In the genomic region with DNA sequence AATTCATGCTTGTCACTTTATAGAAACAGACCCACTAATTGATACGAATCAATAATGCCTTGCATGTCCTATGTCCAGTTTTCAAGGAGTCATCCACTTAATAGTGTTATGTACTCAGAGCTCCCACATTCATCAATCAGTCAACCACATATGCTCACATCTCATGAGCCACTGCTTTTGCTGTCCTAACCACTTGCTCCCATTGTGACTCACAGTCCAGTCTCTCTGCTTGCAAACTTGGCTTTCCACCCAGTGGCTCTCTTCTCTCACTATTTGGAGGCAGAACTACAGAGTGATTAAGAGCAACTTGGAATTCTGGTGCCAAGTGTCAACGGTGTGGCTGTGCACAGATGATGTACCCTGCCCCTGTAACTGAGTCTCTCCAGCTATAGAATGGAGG, we compare ENCODE assay signal across 15 cellular contexts.
DNase-seq lines count a peak whose midpoint lies in the region; ATAC-seq and TF ChIP-seq lines count a peak whose summit lies in the region.
"Had no signal": no experiment of that assay in that cellular context is flagged by ENCODE, and none has a peak within 500 bp of the region (broad histone marks: within the 10 kb centered on the region; RNA-seq: fewer than 3 reads in every experiment).

No MANE protein-coding gene starts in this region.

- H3K4me1 Mint-ChIP-seq in endothelial cell (ENCODE audit: unreplicated experiment): no peaks in the 10 kb centered on the region

- no peaks in the 10 kb centered on the region for H3K9me3 Mint-ChIP-seq in endothelial cell (ENCODE audit: unreplicated experiment)
- H3K9me3 Mint-ChIP-seq: activated CD4-positive, alpha-beta T cell treated with anti-CD3 and anti-CD28 coated beads, Interleukin-2, amount 10 ng/mL, durations not matched to agents 7 days and 5 days had no signal

- no peak overlapping the region for H3K27ac Mint-ChIP-seq in endothelial cell (ENCODE audit: unreplicated experiment)
- H3K27ac Mint-ChIP-seq: activated CD4-positive, alpha-beta T cell treated with anti-CD3 and anti-CD28 coated beads, Interleukin-2, amount 10 ng/mL, durations not matched to agents 7 days and 5 days had no signal

- intact Hi-C loops in heart right ventricle (cut with DNase I): loop anchor here in 5 of 10 donors (5.0 to 10.0 kb wide), 5 partner anchors 171 to 573 kb away; a partner anchor contains a TSS

- H3K27me3 ChIP-seq in heart right ventricle: no peaks in the 10 kb centered on the region
- no peaks in the 10 kb centered on the region for H3K27me3 ChIP-seq in right atrium auricular region
- H3K27me3 ChIP-seq: BLaER1 treated with 17β-estradiol and CSF1 and Interleukin-3, amounts not matched to agents 10 nM and 100 nM; ovary; SJCRH30 had no signal

- 68 to 75% methylated on average over 2 of the region's 2 CpGs for WGBS in heart right ventricle, 2 donors

- H3K4me1 ChIP-seq in heart right ventricle (peaks cover 5 to 42% (median 13%) of the 10 kb centered on the region in 9 donors), right atrium auricular region (peaks cover 0 to 15% of the 10 kb centered on the region in 2 donors)

- TF ChIP-seq CTCF in heart right ventricle (IDR thresholded peaks at IDR 0.05) (no peak), right atrium auricular region (IDR thresholded peaks at IDR 0.05) (no peak), fibroblast of the aortic adventitia (IDR thresholded peaks at IDR 0.05; ENCODE audit: insufficient read depth, low read length) (no peak), endothelial cell (IDR thresholded peaks at IDR 0.05; ENCODE audit: unreplicated experiment) (no peak)

- H3K27me3 Mint-ChIP-seq in endothelial cell (ENCODE audit: unreplicated experiment): peaks cover 7% of the 10 kb centered on the region
- H3K27me3 Mint-ChIP-seq: activated CD4-positive, alpha-beta T cell treated with anti-CD3 and anti-CD28 coated beads, Interleukin-2, amount 10 ng/mL, durations not matched to agents 7 days and 5 days had no signal

- H3K36me3 ChIP-seq in heart right ventricle: no peaks in the 10 kb centered on the region
- no peaks in the 10 kb centered on the region for H3K36me3 ChIP-seq in right atrium auricular region
- H3K36me3 ChIP-seq: BLaER1 treated with 17β-estradiol and CSF1 and Interleukin-3, amounts not matched to agents 10 nM and 100 nM; ovary; SJCRH30 had no signal

- H3K4me3 ChIP-seq in heart right ventricle: no peak overlapping the region
- no peak overlapping the region for H3K4me3 ChIP-seq in right atrium auricular region
- H3K4me3 ChIP-seq in fibroblast of the aortic adventitia (ENCODE audit: low read depth, low read length): no peak overlapping the region
- H3K4me3 ChIP-seq: BLaER1 treated with 17β-estradiol and CSF1 and Interleukin-3, amounts not matched to agents 10 nM and 100 nM; ovary; SJCRH30 had no signal

- H3K4me3 Mint-ChIP-seq in endothelial cell (ENCODE audit: unreplicated experiment): no peak overlapping the region
- H3K4me3 Mint-ChIP-seq: activated CD4-positive, alpha-beta T cell treated with anti-CD3 and anti-CD28 coated beads, Interleukin-2, amount 10 ng/mL, durations not matched to agents 7 days and 5 days had no signal

- peak in 5 of 8 donors; percentile 17 to 82 (median 60) for ATAC-seq in heart right ventricle
- no peak for ATAC-seq in GM21447 (IDR thresholded peaks at IDR 0.05; ENCODE audit: unreplicated experiment)

- H3K27ac ChIP-seq in heart right ventricle (no peak overlapping the region), right atrium auricular region (no peak overlapping the region)
- H3K27ac ChIP-seq: ovary, SJCRH30 had no signal

- H3K36me3 Mint-ChIP-seq in endothelial cell (ENCODE audit: low read depth, unreplicated experiment): no peaks in the 10 kb centered on the region

- H3K9me3 ChIP-seq in heart right ventricle: no peaks in the 10 kb centered on the region
- no peaks in the 10 kb centered on the region for H3K9me3 ChIP-seq in right atrium auricular region
- H3K9me3 ChIP-seq: BLaER1 treated with 17β-estradiol and CSF1 and Interleukin-3, amounts not matched to agents 10 nM and 100 nM; ovary; SJCRH30 had no signal

- DNase-seq in heart right ventricle: peak in 1 of 2 donors; percentile 17
- DNase-seq in right atrium auricular region (ENCODE audit: low spot score): no peak
- DNase-seq in RPMI7951 (ENCODE audit: low read depth): peak; percentile 91
- DNase-seq in fibroblast of the aortic adventitia (ENCODE audit: low read depth): peak; percentile 79
- DNase-seq in NCI-H82 (lab: John Stamatoyannopoulos, UW): no peak
- no peak for DNase-seq in NCI-H2196 (lab: John Stamatoyannopoulos, UW; ENCODE audit: unreplicated experiment)
- DNase-seq in endothelial cell (ENCODE audit: low spot score): no peak
- DNase-seq: activated CD4-positive, alpha-beta T cell treated with anti-CD3 and anti-CD28 coated beads, Interleukin-2, amount 10 ng/mL, durations not matched to agents 7 days and 5 days; activated naive CD4-positive, alpha-beta T cell; left cardiac atrium; NCI-H2107; ovary; SJCRH30 had no signal

Comparison
In these comparisons a context has a peak if more than half of its experiments do, and no peak if none do; other contexts are left out.
1. DNase-seq: peak in RPMI7951 (single experiment) and fibroblast of the aortic adventitia (single experiment); none in right atrium auricular region (single experiment), NCI-H82 (single experiment), NCI-H2196 (single experiment) and endothelial cell (single experiment).